In genomic region chr2:54503192-54503591, GRCh38 we compare ENCODE assay signal across 8 cellular contexts. TPM values are rescaled to one million over a fixed set of nuclear protein-coding genes. Genes with fewer than 3 reads are reported as not detected.
DNase-seq lines count a peak whose midpoint lies in the region; ATAC-seq and TF ChIP-seq lines count a peak whose summit lies in the region.

No MANE protein-coding gene starts in this region.

- peak; percentile 86 for TF ChIP-seq CTCF in GM06990 (IDR thresholded peaks at IDR 0.05; ENCODE audit: insufficient read depth, low read length, poor library complexity, severe bottlenecking)
- peak; percentile 94 for TF ChIP-seq CTCF in Loucy (conservative IDR thresholded peaks at IDR 0.05; ENCODE audit: low read length)
- TF ChIP-seq CTCF in tibial nerve (IDR thresholded peaks at IDR 0.05), result peak in 4 of 5 experiments; percentile 13 to 44 (median 23)

- no peaks in the 10 kb centered on the region for H3F3A ChIP-seq in Loucy (ENCODE audit: low read depth)

- peaks cover 2% of the 10 kb centered on the region for H3K4me1 ChIP-seq in Loucy (ENCODE audit: insufficient read depth, low read length, poor library complexity, severe bottlenecking)
- H3K4me1 ChIP-seq in tibial nerve, result peaks cover 4 to 94% (median 62%) of the 10 kb centered on the region in 4 donors

- H3K27ac ChIP-seq in tibial nerve, result peak overlapping the region in 1 of 4 donors; percentile 61

- peak; percentile 38 for DNase-seq in A172 (ENCODE audit: low spot score)
- DNase-seq in GM06990 (ENCODE audit: extremely low read depth, insufficient read length), result no peak
- peak; percentile 45 to 56 for DNase-seq in activated T-cell treated with anti-CD3 and anti-CD28 coated beads, Interleukin-2, amount 50 U/mL, for 48 hours
- peak; percentile 44 for DNase-seq in iris pigment epithelial cell (ENCODE audit: low read depth)
- no peak for DNase-seq in tibial nerve (ENCODE audit: low spot score in 2 of 2)

- H3K4me2 ChIP-seq in Loucy (ENCODE audit: low read depth, low read length, poor library complexity, severe bottlenecking), result no peak overlapping the region

- ATAC-seq in GM19351 (IDR thresholded peaks at IDR 0.05; ENCODE audit: unreplicated experiment), result no peak
- ATAC-seq in GM18858 (IDR thresholded peaks at IDR 0.05; ENCODE audit: unreplicated experiment), result no peak

- H3K79me2 ChIP-seq in Loucy (ENCODE audit: insufficient read depth, low read length), result no peaks in the 10 kb centered on the region

- H3K4me3 ChIP-seq in GM06990 (replicated peaks; ENCODE audit: low read depth, low read length), result no peak overlapping the region
- H3K4me3 ChIP-seq in Loucy (ENCODE audit: low read length, poor library complexity, severe bottlenecking), result no peak overlapping the region
- H3K4me3 ChIP-seq in tibial nerve, result no peak overlapping the region

- no peaks in the 10 kb centered on the region for H3K9me2 ChIP-seq in Loucy (replicated peaks; ENCODE audit: low read depth, low read length)

- no peak for TF ChIP-seq EP300 in tibial nerve (IDR thresholded peaks at IDR 0.05)

- no peak overlapping the region for H2AFZ ChIP-seq in Loucy (ENCODE audit: low read length)

- TF ChIP-seq POLR2A in tibial nerve (IDR thresholded peaks at IDR 0.05), result no peak

- H3K9me3 ChIP-seq in Loucy (ENCODE audit: insufficient read depth, low read depth, low read length), result no peaks in the 10 kb centered on the region
- no peaks in the 10 kb centered on the region for H3K9me3 ChIP-seq in tibial nerve

- no peaks in the 10 kb centered on the region for H3K27me3 ChIP-seq in GM06990 (replicated peaks; ENCODE audit: control insufficient read depth, insufficient read depth, low read length)
- no peaks in the 10 kb centered on the region for H3K27me3 ChIP-seq in Loucy (ENCODE audit: insufficient read depth, low read length, poor library complexity, severe bottlenecking)
- H3K27me3 ChIP-seq in tibial nerve, result no peaks in the 10 kb centered on the region

- H3K9ac ChIP-seq in Loucy (ENCODE audit: low read depth, low read length, poor library complexity, severe bottlenecking), result no peak overlapping the region

- H4K20me1 ChIP-seq in Loucy (ENCODE audit: insufficient read depth, low read length, poor library complexity, severe bottlenecking), result no peaks in the 10 kb centered on the region

- 64 to 83% methylated on average over 3 of the region's 3 CpGs for WGBS in tibial nerve, 2 donors

- H3K36me3 ChIP-seq in GM06990 (ENCODE audit: control insufficient read depth, insufficient read depth, low read length) (no peaks in the 10 kb centered on the region), Loucy (ENCODE audit: insufficient read depth, low read length) (no peaks in the 10 kb centered on the region), tibial nerve (no peaks in the 10 kb centered on the region)

RNA-seq across cellular contexts. Expression of gene SPTBN1, which starts 47.1 kb away (rescaled TPM):
- total RNA-seq in A172 (2014; rRNA removed; shearing (Covaris generic)), result 197 and 202 TPM in 2 replicates
- total RNA-seq in tibial nerve, result 100 to 1,000 TPM; 670 to 967 (median 890) TPM

Comparison
In these comparisons a context has a peak if more than half of its experiments do, and no peak if none do; other contexts are left out.
1. DNase-seq: peak in A172 (single experiment), activated T-cell treated with anti-CD3 and anti-CD28 coated beads, Interleukin-2, amount 50 U/mL, for 48 hours (2 of 2) and iris pigment epithelial cell (single experiment); none in GM06990 (single experiment) and tibial nerve (0 of 2).
2. CTCF ChIP-seq: peak in every context shown above with its lines; median percentile 94 in Loucy; 86 in GM06990; 23 in tibial nerve.